ENCODE assay signal across 1 cellular context in genomic region chr1:160996195-160996594, GRCh38.
TF ChIP-seq lines count a peak whose summit lies in the region.

No MANE protein-coding gene starts in this region.

TF ChIP-seq in K562, 482 proteins besides CTCF, POLR2A, EP300 and RAD21:
- no peak for TF ChIP-seq PURB (CRISPR knock-in tag; IDR thresholded peaks at IDR 0.05; ENCODE audit: low read depth)
- peak; percentile 36; the same call in 1 of the 2 replicates for TF ChIP-seq SUPT5H (IDR thresholded peaks at IDR 0.05)
